Comparison of ENCODE assay signal across 12 cellular contexts in genomic region chr9:105708405-105708804, GRCh38. TPM values are rescaled to one million over a fixed set of nuclear protein-coding genes. Genes with fewer than 3 reads are reported as not detected.
DNase-seq lines count a peak whose midpoint lies in the region; ATAC-seq and TF ChIP-seq lines count a peak whose summit lies in the region.
"Had no signal": no experiment of that assay in that cellular context is flagged by ENCODE, and none has a peak within 500 bp of the region (broad histone marks: within the 10 kb centered on the region; RNA-seq: fewer than 3 reads in every experiment).

No MANE protein-coding gene starts in this region.

- peaks cover 7% of the 10 kb centered on the region for H3K4me1 Mint-ChIP-seq in central memory CD8-positive, alpha-beta T cell
- H3K4me1 Mint-ChIP-seq in mesothelial cell of epicardium = no peaks in the 10 kb centered on the region

- H3K9me3 Mint-ChIP-seq in central memory CD8-positive, alpha-beta T cell = no peaks in the 10 kb centered on the region
- no peaks in the 10 kb centered on the region for H3K9me3 Mint-ChIP-seq in mesothelial cell of epicardium

- H3K4me3 Mint-ChIP-seq in central memory CD8-positive, alpha-beta T cell = no peak overlapping the region
- no peak overlapping the region for H3K4me3 Mint-ChIP-seq in mesothelial cell of epicardium

- no peaks in the 10 kb centered on the region for H3K27me3 Mint-ChIP-seq in central memory CD8-positive, alpha-beta T cell
- no peaks in the 10 kb centered on the region for H3K27me3 Mint-ChIP-seq in mesothelial cell of epicardium (ENCODE audit: low read depth)

- H3K36me3 Mint-ChIP-seq in central memory CD8-positive, alpha-beta T cell (ENCODE audit: insufficient read depth) = peaks cover 4% of the 10 kb centered on the region
- peaks cover 7% of the 10 kb centered on the region for H3K36me3 Mint-ChIP-seq in mesothelial cell of epicardium

- H3K4me3 ChIP-seq in foreskin fibroblast (ENCODE audit: low read depth in 1 of 2, low read length in 2 of 2) = no peak overlapping the region

- no peak for TF ChIP-seq CTCF in foreskin fibroblast (IDR thresholded peaks at IDR 0.05; ENCODE audit: low read depth, low read length)
- no peak for TF ChIP-seq CTCF in mesothelial cell of epicardium (IDR thresholded peaks at IDR 0.05; ENCODE audit: unreplicated experiment)

- H3K27ac Mint-ChIP-seq in central memory CD8-positive, alpha-beta T cell (ENCODE audit: low read depth) = peak overlapping the region; percentile 52
- H3K27ac Mint-ChIP-seq in mesothelial cell of epicardium = no peak overlapping the region

- no peak for DNase-seq in central memory CD8-positive, alpha-beta T cell (ENCODE audit: low spot score in 2 of 2)
- no peak for DNase-seq in NCI-H2196 treated with DMSO at 0.1 percent for 48 hours (lab: John Stamatoyannopoulos, UW; ENCODE audit: unreplicated experiment)
- no peak for DNase-seq in foreskin fibroblast
- no peak for DNase-seq in mesothelial cell of epicardium (ENCODE audit: low spot score in 2 of 2, unreplicated experiment in 2 of 2)
- DNase-seq in NCI-H2029 (lab: John Stamatoyannopoulos, UW) = no peak
- DNase-seq: DMS153; Kasumi-1; kidney; stimulated activated CD4-positive, alpha-beta T cell treated with anti-CD3 and anti-CD28 coated beads, Interleukin-1b, Interleukin-23, amount 100 ng/mL, for 48 hours had no signal

- ATAC-seq in GM18502 (IDR thresholded peaks at IDR 0.05; ENCODE audit: poor library complexity, unreplicated experiment) = peak; percentile 71
- peak; percentile 49 for ATAC-seq in GM19468 (IDR thresholded peaks at IDR 0.05; ENCODE audit: extremely low read depth, unreplicated experiment)
- ATAC-seq in HG03159 (IDR thresholded peaks at IDR 0.05; ENCODE audit: unreplicated experiment) = peak; percentile 59
- no peak for ATAC-seq in central memory CD8-positive, alpha-beta T cell (replicated peaks; ENCODE audit: extremely low read depth, poor library complexity, severe bottlenecking)

RNA-seq across cellular contexts. Expression of gene TMEM38B, which starts 14.1 kb away (rescaled TPM):
- 12.3 to 14.8 TPM (median 14.1 TPM) in 3 replicates for total RNA-seq in mesothelial cell of epicardium

RNA-seq across cellular contexts. Expression of gene TAL2, which starts 46.1 kb away (rescaled TPM):
- total RNA-seq in mesothelial cell of epicardium = 0.47 to 0.99 TPM (median 0.84 TPM) in 3 replicates
